In the genomic region with DNA sequence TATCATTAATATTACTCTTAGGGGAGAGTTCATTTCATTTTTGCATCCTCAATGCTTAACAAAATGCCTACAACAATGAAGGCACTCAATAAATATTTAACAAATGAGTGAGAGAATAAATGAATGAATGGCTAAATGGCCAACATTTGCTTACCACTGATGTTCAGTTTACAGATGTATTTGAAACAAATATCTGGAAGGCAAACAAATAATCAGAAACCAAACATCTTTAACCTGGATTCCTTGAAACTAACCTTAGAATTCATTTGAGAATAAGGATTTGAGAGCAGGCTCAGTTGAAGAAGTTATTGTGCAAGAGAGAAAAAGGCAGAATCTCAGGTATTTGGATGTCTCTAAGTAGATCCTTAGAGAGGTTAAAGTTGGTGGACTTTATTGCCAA, we compare ENCODE assay signal across 20 cellular contexts. TPM values are rescaled to one million over a fixed set of nuclear protein-coding genes. Genes with fewer than 3 reads are reported as not detected.
DNase-seq lines count a peak whose midpoint lies in the region; ATAC-seq, FAIRE-seq and TF ChIP-seq lines count a peak whose summit lies in the region.
"Had no signal": no experiment of that assay in that cellular context is flagged by ENCODE, and none has a peak within 500 bp of the region (broad histone marks: within the 10 kb centered on the region; RNA-seq: fewer than 3 reads in every experiment).

No MANE protein-coding gene starts in this region.

- H3K56ac ChIP-seq in IMR-90 (ENCODE audit: extremely low read depth, insufficient read depth, low read length), result no peak overlapping the region

- dilution Hi-C loops in IMR-90 (cut with HindIII; ENCODE audit: low sequenced_read_pairs, unreplicated experiment), result no loop called here

- no peak for DNase-seq in A549 (ENCODE audit: low read depth in 1 of 2, low spot score in 1 of 2)
- DNase-seq in IMR-90, result no peak
- no peak for DNase-seq in activated naive CD8-positive, alpha-beta T cell treated with anti-CD3 and anti-CD28 coated beads for 36 hours
- no peak for DNase-seq in urothelium cell line (ENCODE audit: low spot score)
- no peak for DNase-seq in upper lobe of left lung
- DNase-seq: C1 segment of cervical spinal cord; CD4-positive, alpha-beta memory T cell; CD8-positive, alpha-beta memory T cell; DMS153; DMS79; DND-41 had no signal

- H3K27me3 Mint-ChIP-seq in activated naive CD8-positive, alpha-beta T cell treated with anti-CD3 and anti-CD28 coated beads for 36 hours, result peaks cover 32% of the 10 kb centered on the region

- H3K36me3 ChIP-seq in IMR-90 (ENCODE audit: control insufficient read depth, insufficient read depth, low read length) (no peaks in the 10 kb centered on the region), upper lobe of left lung (no peaks in the 10 kb centered on the region)
- H3K36me3 ChIP-seq: BE2C, BLaER1 had no signal

- H2AK5ac ChIP-seq in IMR-90 (ENCODE audit: low read depth, low read length), result no peak overlapping the region

- H3K79me1 ChIP-seq in IMR-90 (ENCODE audit: low read depth in 1 of 2, low read length in 2 of 2), result no peaks in the 10 kb centered on the region

- TF ChIP-seq EP300 in A549 (IDR thresholded peaks at IDR 0.05) (no peak), upper lobe of left lung (IDR thresholded peaks at IDR 0.05) (no peak)

- no peak for FAIRE-seq in A549 (lab: Jason Lieb, UNC)
- FAIRE-seq in urothelium cell line (lab: Jason Lieb, UNC), result no peak

- no peak overlapping the region for H2AFZ ChIP-seq in IMR-90 (replicated peaks; ENCODE audit: low read length, poor library complexity)

- H2BK120ac ChIP-seq in IMR-90 (ENCODE audit: low read depth, low read length), result no peak overlapping the region

- H3K27ac Mint-ChIP-seq in activated naive CD8-positive, alpha-beta T cell treated with anti-CD3 and anti-CD28 coated beads for 36 hours, result no peak overlapping the region
- H3K27ac Mint-ChIP-seq: CD14-positive monocyte; CD4-positive, alpha-beta memory T cell; CD4-positive, CD25-positive, alpha-beta regulatory T cell; CD8-positive, alpha-beta memory T cell had no signal

- in situ Hi-C loops in IMR-90 (cut with MboI; ENCODE audit: low sequenced_read_pairs), result no loop called here

- no peaks in the 10 kb centered on the region for H4K20me1 ChIP-seq in IMR-90 (ENCODE audit: insufficient read depth, low read length)
- H4K20me1 ChIP-seq: BLaER1 had no signal

- H3K9me1 ChIP-seq in IMR-90 (ENCODE audit: insufficient read depth, low read length), result peaks cover 3% of the 10 kb centered on the region; the same call in 1 of the 2 replicates

- no peak for TF ChIP-seq CTCF in 22Rv1 (IDR thresholded peaks at IDR 0.05)
- TF ChIP-seq CTCF in A549 (IDR thresholded peaks at IDR 0.05), result no peak
- TF ChIP-seq CTCF in IMR-90 (conservative IDR thresholded peaks at IDR 0.05; ENCODE audit: low read depth, low read length), result no peak
- TF ChIP-seq CTCF in subcutaneous adipose tissue (IDR thresholded peaks at IDR 0.05; ENCODE audit: low read depth), result peak; percentile 61
- TF ChIP-seq CTCF in upper lobe of left lung (IDR thresholded peaks at IDR 0.05), result no peak

- no peaks in the 10 kb centered on the region for H3K9me3 ChIP-seq in A549
- H3K9me3 ChIP-seq in IMR-90 (ENCODE audit: control insufficient read depth, insufficient read depth, low read length), result no peaks in the 10 kb centered on the region
- no peaks in the 10 kb centered on the region for H3K9me3 ChIP-seq in upper lobe of left lung
- H3K9me3 ChIP-seq: BE2C, BLaER1 had no signal

- POLR2A ChIA-PET in A549 (lab: Yijun Ruan, JAX) (interaction anchor here (0.5 kb wide), 1 partner anchor 281 kb away, joined by 4 read pairs; a partner anchor contains a TSS), IMR-90 (lab: Charles Lee; ENCODE audit: unreplicated experiment) (no interaction called here)

- H3K4me2 ChIP-seq in A549, result peak overlapping the region; percentile 19; the same call in 2 of the 3 replicates
- H3K4me2 ChIP-seq in IMR-90 (ENCODE audit: low read depth, low read length), result no peak overlapping the region
- H3K4me2 ChIP-seq: BLaER1 had no signal

- no peak overlapping the region for H3K14ac ChIP-seq in IMR-90 (replicated peaks; ENCODE audit: low read depth, low read length)

- CTCF ChIA-PET in A549 (lab: Yijun Ruan, JAX), result interaction anchor here (0.6 to 11.5 kb wide), 15 partner anchors 8 to 611 kb away, joined by 3 to 138 read pairs (median 4); no protein-coding TSS in a partner anchor
- CTCF ChIA-PET in IMR-90 (lab: Yijun Ruan, JAX), result interaction anchor here (1.1 kb wide), 1 partner anchor 171 kb away, joined by 3 read pairs; no protein-coding TSS in a partner anchor

- no peaks in the 10 kb centered on the region for H3K9me3 Mint-ChIP-seq in activated naive CD8-positive, alpha-beta T cell treated with anti-CD3 and anti-CD28 coated beads for 36 hours
- H3K9me3 Mint-ChIP-seq: CD14-positive monocyte; CD4-positive, alpha-beta memory T cell; CD8-positive, alpha-beta memory T cell had no signal

- TF ChIP-seq POLR2A in A549 (IDR thresholded peaks at IDR 0.05; ENCODE audit: low read length), result no peak
- TF ChIP-seq POLR2A in IMR-90 (IDR thresholded peaks at IDR 0.05; ENCODE audit: low read depth, low read length), result no peak
- no peak for TF ChIP-seq POLR2A in upper lobe of left lung (IDR thresholded peaks at IDR 0.05)

- H3K9ac ChIP-seq in IMR-90 (ENCODE audit: low read depth, low read length), result no peak overlapping the region
- H3K9ac ChIP-seq: BLaER1 had no signal

- no peak overlapping the region for H3K4me3 Mint-ChIP-seq in activated naive CD8-positive, alpha-beta T cell treated with anti-CD3 and anti-CD28 coated beads for 36 hours
- H3K4me3 Mint-ChIP-seq: CD14-positive monocyte; CD4-positive, alpha-beta memory T cell; CD4-positive, CD25-positive, alpha-beta regulatory T cell; CD8-positive, alpha-beta memory T cell had no signal

- TF ChIP-seq RAD21 in A549 (conservative IDR thresholded peaks at IDR 0.05 in 1 of 2, IDR thresholded peaks at IDR 0.05 in 1 of 2), result no peak
- no peak for TF ChIP-seq RAD21 in IMR-90 (IDR thresholded peaks at IDR 0.05; ENCODE audit: low read length)

- no peak overlapping the region for H2BK20ac ChIP-seq in IMR-90 (ENCODE audit: low read depth, low read length)

- H3K4me1 ChIP-seq in A549 (peaks cover 29% of the 10 kb centered on the region), IMR-90 (ENCODE audit: control insufficient read depth, insufficient read depth, low read length) (peaks cover 7% of the 10 kb centered on the region; the same call in 1 of the 2 replicates), upper lobe of left lung (no peaks in the 10 kb centered on the region)
- H3K4me1 ChIP-seq: BLaER1 had no signal

- H3K4me1 Mint-ChIP-seq in activated naive CD8-positive, alpha-beta T cell treated with anti-CD3 and anti-CD28 coated beads for 36 hours, result no peaks in the 10 kb centered on the region
- H3K4me1 Mint-ChIP-seq: CD14-positive monocyte; CD4-positive, alpha-beta memory T cell; CD4-positive, CD25-positive, alpha-beta regulatory T cell; CD8-positive, alpha-beta memory T cell had no signal

- H4K5ac ChIP-seq in IMR-90 (ENCODE audit: low read depth, low read length), result no peak overlapping the region

- no peak overlapping the region for H4K8ac ChIP-seq in IMR-90 (ENCODE audit: low read depth in 2 of 2, low read length in 2 of 2)

- no peaks in the 10 kb centered on the region for H3K36me3 Mint-ChIP-seq in activated naive CD8-positive, alpha-beta T cell treated with anti-CD3 and anti-CD28 coated beads for 36 hours
- H3K36me3 Mint-ChIP-seq: CD14-positive monocyte; CD4-positive, alpha-beta memory T cell; CD4-positive, CD25-positive, alpha-beta regulatory T cell; CD8-positive, alpha-beta memory T cell had no signal

- no peak overlapping the region for H2AK9ac ChIP-seq in IMR-90 (replicated peaks; ENCODE audit: low read depth, low read length, poor library complexity)

- H4K91ac ChIP-seq in IMR-90 (ENCODE audit: insufficient read depth, low read depth, low read length), result no peak overlapping the region

- no TSS peak for BruUV-seq in IMR-90 (replicated peaks; lab: Mats Ljungman, UMichigan)

- no peak overlapping the region for H2BK15ac ChIP-seq in IMR-90 (ENCODE audit: low read depth, low read length)

- H2BK5ac ChIP-seq in IMR-90 (ENCODE audit: low read depth, low read length, poor library complexity, severe bottlenecking), result no peak overlapping the region

- H3K27me3 ChIP-seq in IMR-90 (ENCODE audit: control insufficient read depth, insufficient read depth, low read length) (no peaks in the 10 kb centered on the region; the same call in 1 of the 2 replicates), upper lobe of left lung (no peaks in the 10 kb centered on the region)
- H3K27me3 ChIP-seq: BE2C, BLaER1 had no signal

- H3K18ac ChIP-seq in IMR-90 (ENCODE audit: low read depth, low read length), result no peak overlapping the region

- H3K4ac ChIP-seq in IMR-90 (ENCODE audit: low read depth, low read length), result no peak overlapping the region

- H3K23ac ChIP-seq in IMR-90 (ENCODE audit: low read depth, low read length), result no peak overlapping the region

- intact Hi-C loops in IMR-90 (cut with micrococcal nuclease), result no loop called here

- no peak for ATAC-seq in A549
- ATAC-seq in IMR-90 (ENCODE audit: low read depth), result no peak
- ATAC-seq in upper lobe of left lung (ENCODE audit: low FRiP score in 2 of 2), result no peak

- H3K4me3 ChIP-seq in A549, result no peak overlapping the region
- H3K4me3 ChIP-seq in IMR-90 (ENCODE audit: insufficient read depth, low read depth, low read length), result no peak overlapping the region
- no peak overlapping the region for H3K4me3 ChIP-seq in upper lobe of left lung
- H3K4me3 ChIP-seq: BLaER1 had no signal

- H3K27ac ChIP-seq in 22Rv1, result peak overlapping the region; percentile 23
- no peak overlapping the region for H3K27ac ChIP-seq in A549
- no peak overlapping the region for H3K27ac ChIP-seq in IMR-90 (ENCODE audit: insufficient read depth, low read length)
- H3K27ac ChIP-seq in upper lobe of left lung, result no peak overlapping the region
- H3K27ac ChIP-seq: BLaER1 had no signal

TF ChIP-seq in A549, 52 proteins besides CTCF, POLR2A, EP300 and RAD21 (continues in another document):
- TF ChIP-seq HOXB5 (CRISPR knock-in tag; IDR thresholded peaks at IDR 0.05), result no peak
- no peak for TF ChIP-seq FOSB (CRISPR knock-in tag; IDR thresholded peaks at IDR 0.05)
- TF ChIP-seq TP53 (CRISPR knock-in tag; IDR thresholded peaks at IDR 0.05), result no peak

TF ChIP-seq in IMR-90, 13 proteins besides CTCF, POLR2A, EP300 and RAD21 (continues in another document):
- TF ChIP-seq FOS (IDR thresholded peaks at IDR 0.05; ENCODE audit: low read depth, low read length) (no peak), CHD1 (IDR thresholded peaks at IDR 0.05; ENCODE audit: low read depth, low read length) (no peak)

RNA-seq across cellular contexts. Expression of a gene that starts 8.4 kb away (rescaled TPM):
- polyA plus RNA-seq in A549 (2011; rRNA removed) (0.34 and 0.86 TPM in 2 replicates), A549 (2017; fragmentation: RNase III; extraction: RNeasy Plus Mini Kit Qiagen cat#74134 plus additional on column Dnase treatment) (0.39 to 0.70 TPM (median 0.40 TPM) in 3 replicates), IMR-90 (2012; rRNA removed) (not detected in 2 replicates)
- polyA plus RNA-seq in A549 (2012; cell fraction: cytosol; rRNA removed), result not detected in 2 replicates
- polyA plus RNA-seq in A549 (2012; cell fraction: nucleus; rRNA removed), result not detected in 2 replicates
- not detected in 2 replicates for polyA minus RNA-seq in A549 (2011; rRNA and poly(A)+ RNA removed)
- total RNA-seq in IMR-90 (2012; rRNA removed) (not detected in 2 replicates), subcutaneous adipose tissue (not detected), upper lobe of left lung (not detected)
- not detected in 2 replicates for polyA plus RNA-seq in IMR-90 (2012; cell fraction: cytosol; rRNA removed)
- polyA plus RNA-seq in IMR-90 (2012; cell fraction: nucleus; rRNA removed; ENCODE audit: low replicate concordance), result not detected in 2 replicates
- not detected for total RNA-seq in activated naive CD8-positive, alpha-beta T cell treated with anti-CD3 and anti-CD28 coated beads for 36 hours
- total RNA-seq: A172; A673; CD4-positive, alpha-beta memory T cell; CD4-positive, CD25-positive, alpha-beta regulatory T cell; CD8-positive, alpha-beta memory T cell; Daoy had no signal
- polyA plus RNA-seq: CD14-positive monocyte; CD4-positive, alpha-beta memory T cell; CD4-positive, CD25-positive, alpha-beta regulatory T cell; CD8-positive, alpha-beta memory T cell had no signal
